Comparison of ENCODE assay signal across 8 cellular contexts in genomic region chr5:16784843-16785791, GRCh38.
DNase-seq lines count a peak whose midpoint lies in the region; ATAC-seq and TF ChIP-seq lines count a peak whose summit lies in the region.

No MANE protein-coding gene starts in this region.

- H3K4me1 ChIP-seq in prostate gland (replicated peaks): no peaks in the 10 kb centered on the region
- H3K4me1 ChIP-seq in OCI-LY7 (ENCODE audit: insufficient read depth, low read length, poor library complexity, severe bottlenecking): no peaks in the 10 kb centered on the region

- H3K9me3 ChIP-seq in prostate gland (no peaks in the 10 kb centered on the region), OCI-LY7 (ENCODE audit: low read length) (no peaks in the 10 kb centered on the region)

- peak overlapping the region; percentile 4 for H3K4me3 Mint-ChIP-seq in activated CD4-positive, alpha-beta memory T cell treated with anti-CD3 and anti-CD28 coated beads, Interleukin-2, amount 10 ng/mL, durations not matched to agents 7 days and 5 days

- H3K36me3 ChIP-seq in prostate gland (no peaks in the 10 kb centered on the region), OCI-LY7 (ENCODE audit: insufficient read depth, low read length) (no peaks in the 10 kb centered on the region)

- no peaks in the 10 kb centered on the region for H3K36me3 Mint-ChIP-seq in activated CD4-positive, alpha-beta memory T cell treated with anti-CD3 and anti-CD28 coated beads, Interleukin-2, amount 10 ng/mL, durations not matched to agents 7 days and 5 days (ENCODE audit: low read depth)

- intact Hi-C loops in prostate gland (cut with DNase I): no loop called here
- intact Hi-C loops in OCI-LY7 (cut with micrococcal nuclease; ENCODE audit: unreplicated experiment): no loop called here

- no peak for TF ChIP-seq CTCF in prostate gland (IDR thresholded peaks at IDR 0.05)
- TF ChIP-seq CTCF in OCI-LY7 (conservative IDR thresholded peaks at IDR 0.05; ENCODE audit: low read length): no peak

- H2AFZ ChIP-seq in OCI-LY7 (ENCODE audit: low read length): no peak overlapping the region

- WGBS in prostate gland: 81% methylated on average over 26 of the region's 26 CpGs

- peak; percentile 31 for DNase-seq in activated CD4-positive, alpha-beta memory T cell treated with anti-CD3 and anti-CD28 coated beads, Interleukin-2, amount 10 ng/mL, durations not matched to agents 7 days and 5 days
- DNase-seq in stimulated activated CD4-positive, alpha-beta T cell treated with anti-CD3 and anti-CD28 coated beads, Interleukin-1b, Interleukin-23, amount 100 ng/mL, for 48 hours: peak; percentile 74
- DNase-seq in prostate gland (ENCODE audit: low spot score) (no peak), NCI-H2171 treated with DMSO at 0.1 percent for 48 hours (lab: John Stamatoyannopoulos, UW) (no peak), OCI-LY7 (ENCODE audit: low spot score) (no peak), SKM-1 treated with dmso at 0.1 percent for 144 hours (lab: John Stamatoyannopoulos, UW; ENCODE audit: unreplicated experiment) (no peak)

- POLR2A ChIA-PET in activated CD4-positive, alpha-beta memory T cell treated with anti-CD3 and anti-CD28 coated beads, Interleukin-2, amount 10 ng/mL, durations not matched to agents 7 days and 5 days (lab: Charles Lee): no interaction called here
- POLR2A ChIA-PET in OCI-LY7 (lab: Charles Lee): no interaction called here

- BruUV-seq in OCI-LY7 (replicated peaks; lab: Mats Ljungman, UMichigan): no TSS peak

- ATAC-seq in GM19395 (IDR thresholded peaks at IDR 0.05; ENCODE audit: unreplicated experiment): peak; percentile 89
- peak; percentile 77 for ATAC-seq in HG02970 (IDR thresholded peaks at IDR 0.05; ENCODE audit: low FRiP score, unreplicated experiment)

- no peak overlapping the region for H3K4me2 ChIP-seq in OCI-LY7 (ENCODE audit: low read length)

- H3K79me2 ChIP-seq in OCI-LY7 (ENCODE audit: insufficient read depth, low read depth, low read length): no peaks in the 10 kb centered on the region

- no peak overlapping the region for H3K27ac ChIP-seq in prostate gland
- no peak overlapping the region for H3K27ac ChIP-seq in OCI-LY7 (ENCODE audit: low read depth, low read length, poor library complexity, severe bottlenecking)

- H3K27me3 Mint-ChIP-seq in activated CD4-positive, alpha-beta memory T cell treated with anti-CD3 and anti-CD28 coated beads, Interleukin-2, amount 10 ng/mL, durations not matched to agents 7 days and 5 days: peaks cover 15% of the 10 kb centered on the region

- no peak overlapping the region for H3K4me3 ChIP-seq in prostate gland
- no peak overlapping the region for H3K4me3 ChIP-seq in OCI-LY7 (ENCODE audit: low read depth, low read length, poor library complexity, severe bottlenecking)

- TF ChIP-seq POLR2A in prostate gland (IDR thresholded peaks at IDR 0.05): no peak

- H3K27me3 ChIP-seq in prostate gland (replicated peaks; ENCODE audit: insufficient read depth): no peaks in the 10 kb centered on the region

- no peaks in the 10 kb centered on the region for H3K9me3 Mint-ChIP-seq in activated CD4-positive, alpha-beta memory T cell treated with anti-CD3 and anti-CD28 coated beads, Interleukin-2, amount 10 ng/mL, durations not matched to agents 7 days and 5 days

- no peak overlapping the region for H3K27ac Mint-ChIP-seq in activated CD4-positive, alpha-beta memory T cell treated with anti-CD3 and anti-CD28 coated beads, Interleukin-2, amount 10 ng/mL, durations not matched to agents 7 days and 5 days

- no peaks in the 10 kb centered on the region for H4K20me1 ChIP-seq in OCI-LY7 (ENCODE audit: insufficient read depth, low read length)

- H3K4me1 Mint-ChIP-seq in activated CD4-positive, alpha-beta memory T cell treated with anti-CD3 and anti-CD28 coated beads, Interleukin-2, amount 10 ng/mL, durations not matched to agents 7 days and 5 days: peaks cover 19% of the 10 kb centered on the region

- H3K9me2 ChIP-seq in OCI-LY7 (ENCODE audit: insufficient read depth, low read length): no peaks in the 10 kb centered on the region

- CTCF ChIA-PET in activated CD4-positive, alpha-beta memory T cell treated with anti-CD3 and anti-CD28 coated beads, Interleukin-2, amount 10 ng/mL, durations not matched to agents 7 days and 5 days (lab: Charles Lee): no interaction called here
- CTCF ChIA-PET in OCI-LY7 (lab: Charles Lee; ENCODE audit: unreplicated experiment): no interaction called here

Comparison
In these comparisons a context has a peak if more than half of its experiments do, and no peak if none do; other contexts are left out.
1. DNase-seq: peak in activated CD4-positive, alpha-beta memory T cell treated with anti-CD3 and anti-CD28 coated beads, Interleukin-2, amount 10 ng/mL, durations not matched to agents 7 days and 5 days (single experiment) and stimulated activated CD4-positive, alpha-beta T cell treated with anti-CD3 and anti-CD28 coated beads, Interleukin-1b, Interleukin-23, amount 100 ng/mL, for 48 hours (single experiment); none in prostate gland (single experiment), NCI-H2171 treated with DMSO at 0.1 percent for 48 hours (single experiment), OCI-LY7 (single experiment) and SKM-1 treated with dmso at 0.1 percent for 144 hours (single experiment).